21 cellular contexts compared by ENCODE assay signal in the genomic region with DNA sequence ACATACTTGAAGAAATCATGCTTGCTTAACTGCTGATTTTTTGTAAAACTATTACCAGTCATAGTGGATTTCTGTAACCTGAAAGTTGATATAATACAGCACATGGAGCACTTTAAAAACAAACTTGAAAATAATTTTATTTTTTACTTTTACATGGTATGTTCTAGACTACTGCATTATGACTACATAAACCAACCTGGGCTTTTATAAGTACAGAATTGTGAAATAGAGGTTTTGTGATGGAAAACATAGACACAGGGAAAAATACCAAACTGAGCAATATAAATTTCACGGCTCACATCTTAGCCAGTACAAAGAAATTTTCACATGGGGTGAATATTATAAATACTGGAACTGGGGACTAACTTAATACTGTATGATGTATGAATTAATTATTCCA. TPM values are rescaled to one million over a fixed set of nuclear protein-coding genes. Genes with fewer than 3 reads are reported as not detected.
DNase-seq lines count a peak whose midpoint lies in the region; ATAC-seq, FAIRE-seq and TF ChIP-seq lines count a peak whose summit lies in the region.
"Had no signal": no experiment of that assay in that cellular context is flagged by ENCODE, and none has a peak within 500 bp of the region (broad histone marks: within the 10 kb centered on the region; RNA-seq: fewer than 3 reads in every experiment).

No MANE protein-coding gene starts in this region.

- WGBS in small intestine, 3 donors: 84 to 89% (median 87%) methylated on average over 1 of the region's 1 CpG
- WGBS in stomach, 5 donors: 87 to 91% (median 89%) methylated on average over 1 of the region's 1 CpG

- no peak for TF ChIP-seq CTCF in fibroblast of villous mesenchyme (IDR thresholded peaks at IDR 0.05; ENCODE audit: insufficient read depth, low read depth, low read length)
- TF ChIP-seq CTCF in stomach (IDR thresholded peaks at IDR 0.05): no peak
- TF ChIP-seq CTCF in GM10266 (IDR thresholded peaks at IDR 0.05; ENCODE audit: control insufficient read depth, insufficient read depth, low read depth, missing control alignments): no peak

- peak overlapping the region; percentile 16 for H3K9ac ChIP-seq in adipocyte (ENCODE audit: low read length)
- H3K9ac ChIP-seq: BLaER1 treated with 17β-estradiol and CSF1 and Interleukin-3, amounts not matched to agents 10 nM and 100 nM had no signal

- intact Hi-C loops in stomach (cut with DNase I; ENCODE audit: low total_unique reads): loop anchor here (5.0 kb wide), 1 partner anchor 183 kb away; no protein-coding TSS in a partner anchor

- H3K27me3 ChIP-seq in adipocyte (replicated peaks; ENCODE audit: control insufficient read depth, insufficient read depth, low read length) (no peaks in the 10 kb centered on the region), small intestine (ENCODE audit: control insufficient read depth in 2 of 2, insufficient read depth in 2 of 2, low read length in 2 of 2) (no peaks in the 10 kb centered on the region), stomach (no peaks in the 10 kb centered on the region)
- H3K27me3 ChIP-seq: BLaER1 treated with 17β-estradiol and CSF1 and Interleukin-3, amounts not matched to agents 10 nM and 100 nM had no signal

- H3K36me3 ChIP-seq in adipocyte (ENCODE audit: control insufficient read depth, insufficient read depth, low read length, severe bottlenecking): no peaks in the 10 kb centered on the region
- no peaks in the 10 kb centered on the region for H3K36me3 ChIP-seq in small intestine (ENCODE audit: control insufficient read depth in 2 of 2, insufficient read depth in 2 of 2, low read length in 2 of 2)
- no peaks in the 10 kb centered on the region for H3K36me3 ChIP-seq in stomach
- H3K36me3 ChIP-seq: BLaER1 treated with 17β-estradiol and CSF1 and Interleukin-3, amounts not matched to agents 10 nM and 100 nM had no signal

- peaks cover 12% of the 10 kb centered on the region for H3K4me1 ChIP-seq in adipocyte (ENCODE audit: control insufficient read depth, insufficient read depth, low read length)
- H3K4me1 ChIP-seq in small intestine (ENCODE audit: control insufficient read depth in 2 of 2, insufficient read depth in 1 of 2, low read depth in 1 of 2, low read length in 1 of 2): no peaks in the 10 kb centered on the region
- peaks cover 0 to 11% (median 4%) of the 10 kb centered on the region in 4 donors for H3K4me1 ChIP-seq in stomach
- H3K4me1 ChIP-seq: BLaER1 treated with 17β-estradiol and CSF1 and Interleukin-3, amounts not matched to agents 10 nM and 100 nM had no signal

- H3K9me3 ChIP-seq in adipocyte (ENCODE audit: control insufficient read depth, low read length) (peaks cover 7% of the 10 kb centered on the region), small intestine (ENCODE audit: control insufficient read depth, low read depth) (no peaks in the 10 kb centered on the region), stomach (peaks cover 0 to 6% (median 0%) of the 10 kb centered on the region in 4 donors)
- H3K9me3 ChIP-seq: Caco-2 had no signal

- H3K4me3 ChIP-seq in adipocyte (ENCODE audit: low read length): no peak overlapping the region
- H3K4me3 ChIP-seq in fibroblast of villous mesenchyme (ENCODE audit: low read depth, low read length): no peak overlapping the region
- no peak overlapping the region for H3K4me3 ChIP-seq in small intestine (ENCODE audit: low read depth in 1 of 2, low read length in 2 of 2)
- no peak overlapping the region for H3K4me3 ChIP-seq in stomach
- H3K4me3 ChIP-seq: A549; BLaER1 treated with 17β-estradiol and CSF1 and Interleukin-3, amounts not matched to agents 10 nM and 100 nM; GM12878 had no signal

- TF ChIP-seq POLR2A in stomach (IDR thresholded peaks at IDR 0.05): no peak

- ATAC-seq in left lobe of liver: no peak
- ATAC-seq: A549; CD8-positive, alpha-beta T cell; GM12878 had no signal

- FAIRE-seq in islet of Langerhans (lab: Jason Lieb, UNC): peak; percentile 64
- FAIRE-seq in small intestine (lab: Jason Lieb, UNC): peak; percentile 65
- FAIRE-seq: A549, GM12878, GM12892, GM18507 had no signal

- no peak for TF ChIP-seq EP300 in stomach (IDR thresholded peaks at IDR 0.05)

- H3K27ac ChIP-seq in small intestine (ENCODE audit: low read depth in 1 of 2, low read length in 1 of 2) (no peak overlapping the region), stomach (no peak overlapping the region)
- H3K27ac ChIP-seq: 22Rv1; A549; BLaER1 treated with 17β-estradiol and CSF1 and Interleukin-3, amounts not matched to agents 10 nM and 100 nM; C4-2B had no signal

- peak; percentile 64 for DNase-seq in adipocyte (ENCODE audit: low read depth)
- DNase-seq in fibroblast of villous mesenchyme (ENCODE audit: low read depth): peak; percentile 45
- no peak for DNase-seq in small intestine
- DNase-seq in left lobe of liver (ENCODE audit: low spot score): no peak
- DNase-seq in stomach: no peak
- DNase-seq in GM10266 (ENCODE audit: extremely low spot score): no peak
- DNase-seq: AML-193; Caco-2; Calu3; CD4-positive, alpha-beta T cell; CD8-positive, alpha-beta T cell; DMS79 treated with DMSO at 0.1 percent for 48 hours; GF-D8 had no signal

RNA-seq across cellular contexts. Expression of a gene that starts 59.3 kb away (rescaled TPM):
- total RNA-seq in fibroblast of villous mesenchyme (71.5 and 86.4 TPM in 2 replicates), left lobe of liver (74.4 TPM), stomach (100 to 1,000 TPM in 1 of 5 donors, 10 to 100 TPM in 4; 16.3 to 105 (median 28.4) TPM)
- polyA plus RNA-seq in small intestine (10 to 100 TPM in 2 of 3 donors, 1 to 10 TPM in 1; 8.1 to 22.6 (median 12.5) TPM), stomach (10 to 100 TPM; 23.0 to 50.9 (median 32.2) TPM)

Comparison
In these comparisons a context has a peak if more than half of its experiments do, and no peak if none do; other contexts are left out.
1. DNase-seq: peak in adipocyte (single experiment) and fibroblast of villous mesenchyme (single experiment); none in small intestine (single experiment), left lobe of liver (single experiment), stomach (single experiment) and GM10266 (single experiment).